1 cellular context compared by ENCODE assay signal in genomic region chr3:137460944-137461343, GRCh38.
TF ChIP-seq lines count a peak whose summit lies in the region.

No MANE protein-coding gene starts in this region.

TF ChIP-seq in HepG2, 621 proteins besides CTCF, POLR2A, EP300 and RAD21 (continued from another document):
- TF ChIP-seq, protein P1, sequence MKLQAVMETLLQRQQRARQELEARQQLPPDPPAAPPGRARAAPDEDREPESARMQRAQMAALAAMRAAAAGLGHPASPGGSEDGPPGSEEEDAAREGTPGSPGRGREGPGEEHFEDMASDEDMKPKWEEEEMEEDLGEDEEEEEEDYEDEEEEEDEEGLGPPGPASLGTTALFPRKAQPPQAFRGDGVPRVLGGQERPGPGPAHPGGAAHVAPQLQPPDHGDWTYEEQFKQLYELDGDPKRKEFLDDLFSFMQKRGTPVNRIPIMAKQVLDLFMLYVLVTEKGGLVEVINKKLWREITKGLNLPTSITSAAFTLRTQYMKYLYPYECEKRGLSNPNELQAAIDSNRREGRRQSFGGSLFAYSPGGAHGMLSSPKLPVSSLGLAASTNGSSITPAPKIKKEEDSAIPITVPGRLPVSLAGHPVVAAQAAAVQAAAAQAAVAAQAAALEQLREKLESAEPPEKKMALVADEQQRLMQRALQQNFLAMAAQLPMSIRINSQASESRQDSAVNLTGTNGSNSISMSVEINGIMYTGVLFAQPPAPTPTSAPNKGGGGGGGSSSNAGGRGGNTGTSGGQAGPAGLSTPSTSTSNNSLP (IDR thresholded peaks at IDR 0.05; ENCODE audit: low read depth, low read length), result no peak
- TF ChIP-seq ZNF124 (CRISPR knock-in tag; IDR thresholded peaks at IDR 0.05) (no peak), ARNTL (CRISPR knock-in tag; IDR thresholded peaks at IDR 0.05) (no peak), ZNF101 (CRISPR knock-in tag; IDR thresholded peaks at IDR 0.05; ENCODE audit: borderline replicate concordance, low read depth) (no peak), GABPA (IDR thresholded peaks at IDR 0.05; ENCODE audit: low read depth, low read length) (no peak), GABPA (CRISPR knock-in tag; IDR thresholded peaks at IDR 0.05; ENCODE audit: low read depth) (no peak)
